ENCODE assay signal across 8 cellular contexts in the genomic region with DNA sequence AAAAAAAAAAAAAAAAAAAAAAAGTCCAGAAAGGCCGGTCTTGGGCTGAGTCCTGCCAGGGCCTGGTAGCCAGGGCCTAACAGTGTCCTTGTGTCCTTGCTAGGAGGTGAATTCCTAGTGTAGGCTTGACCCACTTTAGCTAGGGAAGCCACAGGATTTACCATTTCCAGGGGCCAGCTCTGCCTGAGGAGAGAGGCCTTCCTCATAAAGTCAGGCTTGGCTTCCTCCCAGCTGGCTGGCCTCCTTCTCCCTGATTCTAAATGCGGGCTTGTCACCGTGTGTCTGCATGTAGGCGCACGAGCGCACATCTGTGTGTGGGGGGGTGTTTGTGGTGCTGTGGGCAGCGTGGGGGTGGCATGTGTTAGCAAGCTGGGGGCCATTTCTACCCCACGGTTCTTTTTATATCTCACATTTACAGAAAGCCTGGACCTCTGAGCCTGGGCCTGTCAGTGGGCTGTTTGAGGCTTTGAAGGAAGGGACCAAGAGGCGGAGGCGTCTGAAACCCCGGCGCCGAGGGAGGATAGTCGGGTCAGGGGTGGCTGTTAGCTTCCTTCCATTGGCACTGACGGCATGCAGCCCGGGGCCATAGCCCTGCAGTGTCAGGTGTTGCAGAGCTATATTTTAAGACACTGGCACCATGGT. TPM values are rescaled to one million over a fixed set of nuclear protein-coding genes. Genes with fewer than 3 reads are reported as not detected.
DNase-seq lines count a peak whose midpoint lies in the region; ATAC-seq, FAIRE-seq and TF ChIP-seq lines count a peak whose summit lies in the region.

No MANE protein-coding gene starts in this region.

- H3K36me3 ChIP-seq in SK-N-SH (replicated peaks in 1 of 2; ENCODE audit: control insufficient read depth in 1 of 2, insufficient read depth in 2 of 2, low read length in 1 of 2) (no peaks in the 10 kb centered on the region), colonic mucosa (no peaks in the 10 kb centered on the region)

- H3K9ac ChIP-seq in SK-N-SH (peak overlapping the region; percentile 25; the same call in 1 of the 2 replicates), colonic mucosa (ENCODE audit: low read depth in 2 of 2, low read length in 2 of 2) (peak overlapping the region in 1 of 2 donors; percentile 48)

- H3K9me3 ChIP-seq in SK-N-SH (no peaks in the 10 kb centered on the region), colonic mucosa (no peaks in the 10 kb centered on the region)

- H3K27me3 ChIP-seq in SK-N-SH (ENCODE audit: insufficient read depth) (no peaks in the 10 kb centered on the region), colonic mucosa (no peaks in the 10 kb centered on the region)

- peak; percentile 25; the same call in 1 of the 2 replicates for TF ChIP-seq RAD21 in SK-N-SH (IDR thresholded peaks at IDR 0.05; ENCODE audit: low read length)

- peaks cover 6% of the 10 kb centered on the region for H3F3A ChIP-seq in SK-N-SH (replicated peaks; ENCODE audit: insufficient read depth)

- H3K9me2 ChIP-seq in SK-N-SH = no peaks in the 10 kb centered on the region

- H3K27ac ChIP-seq in SK-N-SH (ENCODE audit: low read depth in 2 of 2, low read length in 1 of 2) (peak overlapping the region; percentile 17 to 40; a peak in 3 of 4 replicates), colonic mucosa (no peak overlapping the region)

- POLR2A ChIA-PET in SK-N-SH (lab: Yijun Ruan, JAX) = interaction anchor here (0.7 to 1.0 kb wide), 2 partner anchors 12 to 18 kb away, joined by 3 read pairs; no protein-coding TSS in a partner anchor

- CTCF ChIA-PET in SK-N-SH (lab: Yijun Ruan, JAX) = interaction anchor here (2.4 kb wide), 1 partner anchor 12 kb away, joined by 11 read pairs; no protein-coding TSS in a partner anchor

- no peak for FAIRE-seq in urothelium cell line (lab: Jason Lieb, UNC)

- H3K4me3 ChIP-seq in SK-N-SH (ENCODE audit: low read depth in 2 of 2, low read length in 1 of 2) = no peak overlapping the region
- H3K4me3 ChIP-seq in colonic mucosa = no peak overlapping the region

- no peak for TF ChIP-seq EP300 in SK-N-SH (IDR thresholded peaks at IDR 0.05; ENCODE audit: borderline replicate concordance in 1 of 2, low read depth in 1 of 2, low read length in 1 of 2)

- peak overlapping the region; percentile 72; the same call in 1 of the 2 replicates for H2AFZ ChIP-seq in SK-N-SH (ENCODE audit: low read depth)

- 54% methylated on average over 13 of the region's 16 CpGs for WGBS in SK-N-SH (ENCODE audit: low lambda C conversion rate)

- ATAC-seq in GM18868 (IDR thresholded peaks at IDR 0.05; ENCODE audit: unreplicated experiment) = no peak

- no peak for TF ChIP-seq CTCF in SK-N-SH (IDR thresholded peaks at IDR 0.05)
- no peak for TF ChIP-seq CTCF in colonic mucosa (IDR thresholded peaks at IDR 0.05)

- no peaks in the 10 kb centered on the region for H4K20me1 ChIP-seq in SK-N-SH (ENCODE audit: insufficient read depth)

- no peaks in the 10 kb centered on the region for H3K79me2 ChIP-seq in SK-N-SH (ENCODE audit: insufficient read depth)

- DNase-seq in NCI-H2029 (lab: John Stamatoyannopoulos, UW) (peak; percentile 37), NCI-H2029 treated with DMSO at 0.1 percent for 48 hours (lab: John Stamatoyannopoulos, UW) (no peak), SK-N-SH (peak; percentile 60), colonic mucosa (peak; percentile 76), mucosa of gallbladder (ENCODE audit: low spot score) (peak; percentile 61), urothelium cell line (ENCODE audit: low spot score) (peak; percentile 52)
- no peak for DNase-seq in effector CD8-positive, alpha-beta T cell (lab: John Stamatoyannopoulos, UW)

- H3K4me1 ChIP-seq in SK-N-SH (ENCODE audit: control insufficient read depth in 1 of 2, insufficient read depth in 2 of 2, low read depth in 1 of 2, low read length in 1 of 2) (peaks cover 8% of the 10 kb centered on the region in 2 experiments; a peak in 2 of 4 replicates), colonic mucosa (no peaks in the 10 kb centered on the region)

- peak overlapping the region; percentile 26; the same call in 1 of the 2 replicates for H3K4me2 ChIP-seq in SK-N-SH

- intact Hi-C loops in colonic mucosa (cut with DNase I) = no loop called here

TF ChIP-seq in SK-N-SH, 30 proteins besides CTCF, POLR2A, EP300 and RAD21:
- peak; percentile 24; the same call in 1 of the 2 replicates for TF ChIP-seq TCF12 (IDR thresholded peaks at IDR 0.05)
- peak; percentile 66; the same call in 1 of the 2 replicates for TF ChIP-seq NFIC (IDR thresholded peaks at IDR 0.05; ENCODE audit: borderline replicate concordance)
- no peak for TF ChIP-seq RXRA (IDR thresholded peaks at IDR 0.05; ENCODE audit: borderline replicate concordance, low read depth)
- TF ChIP-seq MXI1 (IDR thresholded peaks at IDR 0.05; ENCODE audit: low read depth, low read length) = peak; percentile 40; the same call in 1 of the 2 replicates

RNA-seq across cellular contexts. Expression of a gene that starts 31.7 kb away (rescaled TPM):
- 55.7 and 115 TPM in 2 replicates for polyA plus RNA-seq in SK-N-SH (2012; rRNA removed)
- 56.1 and 82.2 TPM in 2 replicates for polyA plus RNA-seq in SK-N-SH (2012; cell fraction: cytosol; rRNA removed)
- polyA plus RNA-seq in SK-N-SH (2012; cell fraction: nucleus; rRNA removed) = 210 and 342 TPM in 2 replicates
- total RNA-seq in colonic mucosa (100 to 1,000 TPM in 1 of 2 donors, 10 to 100 TPM in 1; 83.4 to 116 TPM), mucosa of gallbladder (103 TPM)

RNA-seq across cellular contexts. Expression of a gene that starts 31.7 kb away (rescaled TPM):
- 143 and 163 TPM in 2 replicates for polyA plus RNA-seq in SK-N-SH (2012; rRNA removed)
- 105 and 124 TPM in 2 replicates for polyA plus RNA-seq in SK-N-SH (2012; cell fraction: cytosol; rRNA removed)
- 322 and 532 TPM in 2 replicates for polyA plus RNA-seq in SK-N-SH (2012; cell fraction: nucleus; rRNA removed)
- total RNA-seq in colonic mucosa (10 to 100 TPM; 51.0 to 78.2 TPM), mucosa of gallbladder (57.7 TPM)

Comparison
In these comparisons a context has a peak if more than half of its experiments do, and no peak if none do; other contexts are left out.
1. DNase-seq: peak in NCI-H2029 (single experiment), SK-N-SH (single experiment), colonic mucosa (single experiment), mucosa of gallbladder (single experiment) and urothelium cell line (single experiment); none in NCI-H2029 treated with DMSO at 0.1 percent for 48 hours (single experiment) and effector CD8-positive, alpha-beta T cell (single experiment).